ENCODE assay signal across 22 cellular contexts in genomic region chr1:168430348-168430747, GRCh38.
DNase-seq lines count a peak whose midpoint lies in the region; ATAC-seq and TF ChIP-seq lines count a peak whose summit lies in the region.
"Had no signal": no experiment of that assay in that cellular context is flagged by ENCODE, and none has a peak within 500 bp of the region (broad histone marks: within the 10 kb centered on the region; RNA-seq: fewer than 3 reads in every experiment).

No MANE protein-coding gene starts in this region.

- intact Hi-C loops in heart left ventricle (cut with DNase I) (loop anchor here in 4 of 10 donors (5.0 to 10.0 kb wide), 4 partner anchors 86 to 914 kb away; partner anchors contain the start of gene XCL1 (in 1 of the 4)), Right ventricle myocardium inferior (cut with DNase I) (no loop called here), esophagus muscularis mucosa (cut with DNase I) (loop anchor here (10.0 kb wide), 3 partner anchors 354 to 914 kb away; partner anchors contain the start of gene ATP1B1)

- H3K4me1 Mint-ChIP-seq in neural crest cell (peaks cover 6% of the 10 kb centered on the region), type B pancreatic cell (ENCODE audit: unreplicated experiment) (no peaks in the 10 kb centered on the region)
- no peaks in the 10 kb centered on the region for H3K4me1 Mint-ChIP-seq in activated T-cell treated with anti-CD3 and anti-CD28 coated beads, Interleukin-2, amount 50 U/mL, for 24 hours (ENCODE audit: low read depth)
- H3K4me1 Mint-ChIP-seq: IgD-negative memory B cell had no signal

- H3K27ac Mint-ChIP-seq in neural crest cell (ENCODE audit: unreplicated experiment): peak overlapping the region; percentile 71
- H3K27ac Mint-ChIP-seq in activated T-cell treated with anti-CD3 and anti-CD28 coated beads, Interleukin-2, amount 50 U/mL, for 24 hours: no peak overlapping the region
- no peak overlapping the region for H3K27ac Mint-ChIP-seq in type B pancreatic cell
- H3K27ac Mint-ChIP-seq: IgD-negative memory B cell had no signal

- DNase-seq in heart left ventricle: peak in 4 of 5 donors; percentile 34 to 54 (median 44)
- no peak for DNase-seq in Right ventricle myocardium inferior (ENCODE audit: missing footprints)
- no peak for DNase-seq in esophagus muscularis mucosa (ENCODE audit: extremely low spot score)
- DNase-seq in neural crest cell (ENCODE audit: low read depth, low spot score): no peak
- no peak for DNase-seq in activated T-cell treated with anti-CD3 and anti-CD28 coated beads, Interleukin-2, amount 50 U/mL, for 24 hours
- DNase-seq in type B pancreatic cell (ENCODE audit: extremely low spot score, unreplicated experiment): no peak
- no peak for DNase-seq in SK-N-DZ (ENCODE audit: low spot score)
- DNase-seq: DND-41, GDM1, GM23248, HCEC 1CT, NCI-H1417, NCI-H1930, NCI-H2171 treated with DMSO at 0.1 percent for 48 hours, NCI-H510A, NCI-H774, PC-3 had no signal

- peak overlapping the region in 4 of 12 donors; percentile 52 to 77 (median 69) for H3K27ac ChIP-seq in heart left ventricle
- peak overlapping the region; percentile 75 to 83 (median 79) for H3K27ac ChIP-seq in esophagus muscularis mucosa (replicated peaks in 1 of 4)
- H3K27ac ChIP-seq: A549, GM23248, HL-60 had no signal

- H3K36me3 ChIP-seq in heart left ventricle (no peaks in the 10 kb centered on the region), esophagus muscularis mucosa (no peaks in the 10 kb centered on the region)

- TF ChIP-seq EP300 in esophagus muscularis mucosa (IDR thresholded peaks at IDR 0.05): no peak

- H3K9me3 ChIP-seq in heart left ventricle: no peaks in the 10 kb centered on the region
- no peaks in the 10 kb centered on the region for H3K9me3 ChIP-seq in esophagus muscularis mucosa
- H3K9me3 ChIP-seq: A549 had no signal

- H3K4me3 ChIP-seq in heart left ventricle (no peak overlapping the region), esophagus muscularis mucosa (no peak overlapping the region)
- H3K4me3 ChIP-seq: A549, GM12878, GM23248 had no signal

- ATAC-seq in heart left ventricle (peak in 2 of 4 donors; percentile 35 to 51), Right ventricle myocardium inferior (no peak), GM21529 (IDR thresholded peaks at IDR 0.05; ENCODE audit: unreplicated experiment) (no peak)
- ATAC-seq: A549, PC-3 had no signal

- peaks cover 5 to 47% (median 26%) of the 10 kb centered on the region in 12 donors for H3K4me1 ChIP-seq in heart left ventricle
- peaks cover 41 to 61% (median 52%) of the 10 kb centered on the region in 4 donors for H3K4me1 ChIP-seq in esophagus muscularis mucosa
- H3K4me1 ChIP-seq: A549 had no signal

- H3K36me3 Mint-ChIP-seq in neural crest cell (ENCODE audit: low read depth): no peaks in the 10 kb centered on the region
- no peaks in the 10 kb centered on the region for H3K36me3 Mint-ChIP-seq in activated T-cell treated with anti-CD3 and anti-CD28 coated beads, Interleukin-2, amount 50 U/mL, for 24 hours (ENCODE audit: low read depth)
- H3K36me3 Mint-ChIP-seq in type B pancreatic cell: no peaks in the 10 kb centered on the region
- H3K36me3 Mint-ChIP-seq: IgD-negative memory B cell had no signal

- TF ChIP-seq CTCF in heart left ventricle (IDR thresholded peaks at IDR 0.05) (no peak), esophagus muscularis mucosa (IDR thresholded peaks at IDR 0.05) (no peak), neural crest cell (conservative IDR thresholded peaks at IDR 0.05) (no peak), type B pancreatic cell (conservative IDR thresholded peaks at IDR 0.05) (no peak)

- H3K9me3 Mint-ChIP-seq in neural crest cell (no peaks in the 10 kb centered on the region), type B pancreatic cell (no peaks in the 10 kb centered on the region)
- H3K9me3 Mint-ChIP-seq in activated T-cell treated with anti-CD3 and anti-CD28 coated beads, Interleukin-2, amount 50 U/mL, for 24 hours: no peaks in the 10 kb centered on the region
- H3K9me3 Mint-ChIP-seq: IgD-negative memory B cell had no signal

- peaks cover 3% of the 10 kb centered on the region for H3K27me3 Mint-ChIP-seq in neural crest cell (ENCODE audit: low read depth)
- H3K27me3 Mint-ChIP-seq in activated T-cell treated with anti-CD3 and anti-CD28 coated beads, Interleukin-2, amount 50 U/mL, for 24 hours: no peaks in the 10 kb centered on the region
- peaks cover 5% of the 10 kb centered on the region for H3K27me3 Mint-ChIP-seq in type B pancreatic cell

- WGBS in heart left ventricle, 4 donors: 65 to 83% (median 69%) methylated on average over 12 of the region's 12 CpGs
- WGBS in esophagus muscularis mucosa: 58% methylated on average over 12 of the region's 12 CpGs

- H3K4me3 Mint-ChIP-seq in neural crest cell: no peak overlapping the region
- H3K4me3 Mint-ChIP-seq in activated T-cell treated with anti-CD3 and anti-CD28 coated beads, Interleukin-2, amount 50 U/mL, for 24 hours: no peak overlapping the region
- H3K4me3 Mint-ChIP-seq in type B pancreatic cell: no peak overlapping the region
- H3K4me3 Mint-ChIP-seq: IgD-negative memory B cell had no signal

- no peak for TF ChIP-seq POLR2A in heart left ventricle (IDR thresholded peaks at IDR 0.05)
- no peak for TF ChIP-seq POLR2A in esophagus muscularis mucosa (IDR thresholded peaks at IDR 0.05; ENCODE audit: low read depth)

- H3K27me3 ChIP-seq in heart left ventricle (no peaks in the 10 kb centered on the region), esophagus muscularis mucosa (no peaks in the 10 kb centered on the region)

Comparison
In these comparisons a context has a peak if more than half of its experiments do, and no peak if none do; other contexts are left out.
1. DNase-seq: peak in heart left ventricle (4 of 5); none in Right ventricle myocardium inferior (single experiment), esophagus muscularis mucosa (single experiment), neural crest cell (single experiment), activated T-cell treated with anti-CD3 and anti-CD28 coated beads, Interleukin-2, amount 50 U/mL, for 24 hours (single experiment), type B pancreatic cell (single experiment) and SK-N-DZ (single experiment).